In genomic region chrX:53831662-53832635, GRCh38 we compare ENCODE assay signal across 9 cellular contexts.
DNase-seq lines count a peak whose midpoint lies in the region; ATAC-seq, FAIRE-seq and TF ChIP-seq lines count a peak whose summit lies in the region.
"Had no signal": no experiment of that assay in that cellular context is flagged by ENCODE, and none has a peak within 500 bp of the region (broad histone marks: within the 10 kb centered on the region; RNA-seq: fewer than 3 reads in every experiment).

No MANE protein-coding gene starts in this region.

- H3K36me3 Mint-ChIP-seq in T-helper 2 cell treated with Interferon-gamma antibody and Interleukin-4, amounts not matched to agents 5 μg/mL and 100 μg/mL, for 36 hours (ENCODE audit: low read depth): no peaks in the 10 kb centered on the region

- H3K79me2 ChIP-seq in mesendoderm (ENCODE audit: control insufficient read depth, insufficient read depth, low read length): no peaks in the 10 kb centered on the region

- no peaks in the 10 kb centered on the region for H3K9me3 Mint-ChIP-seq in T-helper 2 cell treated with Interferon-gamma antibody and Interleukin-4, amounts not matched to agents 5 μg/mL and 100 μg/mL, for 36 hours

- no peaks in the 10 kb centered on the region for H3K9me3 ChIP-seq in transverse colon
- H3K9me3 ChIP-seq: thoracic aorta had no signal

- H2BK120ac ChIP-seq in mesendoderm (ENCODE audit: low read depth, low read length): no peak overlapping the region

- H3K9ac ChIP-seq in mesendoderm (ENCODE audit: low read length): no peak overlapping the region

- no peak overlapping the region for H4K8ac ChIP-seq in mesendoderm (ENCODE audit: low read depth, low read length)

- H3K18ac ChIP-seq in mesendoderm (ENCODE audit: low read length): no peak overlapping the region

- H3K4me3 Mint-ChIP-seq in T-helper 2 cell treated with Interferon-gamma antibody and Interleukin-4, amounts not matched to agents 5 μg/mL and 100 μg/mL, for 36 hours: peak overlapping the region; percentile 47

- in situ Hi-C loops in transverse colon (cut with MboI; ENCODE audit: low pct_ligation_motif_present in 1 of 4, low pct_unique_long_range_greater_than_20kb in 1 of 4, low sequenced_read_pairs in 3 of 4): loop anchor here in 1 of 4 donors (25.0 kb wide), 1 partner anchor 120 kb away; no protein-coding TSS in a partner anchor

- H3K27me3 ChIP-seq in bronchial epithelial cell (ENCODE audit: control insufficient read depth, insufficient read depth, low read length) (no peaks in the 10 kb centered on the region), mesendoderm (ENCODE audit: insufficient read depth, low read length, poor library complexity) (no peaks in the 10 kb centered on the region), transverse colon (no peaks in the 10 kb centered on the region)

- H3K4me1 Mint-ChIP-seq in T-helper 2 cell treated with Interferon-gamma antibody and Interleukin-4, amounts not matched to agents 5 μg/mL and 100 μg/mL, for 36 hours (ENCODE audit: low read depth): peaks cover 10% of the 10 kb centered on the region

- peak; percentile 1 for DNase-seq in COR-L47 (lab: John Stamatoyannopoulos, UW)
- peak; percentile 24 to 48 for DNase-seq in Kasumi-1 (lab: John Stamatoyannopoulos, UW)
- peak; percentile 32 for DNase-seq in T-helper 2 cell treated with Interferon-gamma antibody and Interleukin-4, amounts not matched to agents 5 μg/mL and 100 μg/mL, for 36 hours (ENCODE audit: low spot score)
- DNase-seq in bronchial epithelial cell (ENCODE audit: low read depth): peak; percentile 43
- peak; percentile 69 for DNase-seq in mesendoderm
- DNase-seq in transverse colon: peak; percentile 33
- DNase-seq in hippocampal formation (lab: John Stamatoyannopoulos, UW): no peak

- H2BK5ac ChIP-seq in mesendoderm (ENCODE audit: low read length): no peak overlapping the region

- no peak overlapping the region for H3K4me2 ChIP-seq in mesendoderm (ENCODE audit: low read length)

- intact Hi-C loops in transverse colon (cut with DNase I; ENCODE audit: low total_unique reads): no loop called here

- no peak overlapping the region for H3K27ac Mint-ChIP-seq in T-helper 2 cell treated with Interferon-gamma antibody and Interleukin-4, amounts not matched to agents 5 μg/mL and 100 μg/mL, for 36 hours

- TF ChIP-seq POLR2A in transverse colon (IDR thresholded peaks at IDR 0.05): no peak

- H3K27me3 Mint-ChIP-seq in T-helper 2 cell treated with Interferon-gamma antibody and Interleukin-4, amounts not matched to agents 5 μg/mL and 100 μg/mL, for 36 hours (ENCODE audit: low read depth): no peaks in the 10 kb centered on the region

- peak; percentile 63 for ATAC-seq in GM19025 (IDR thresholded peaks at IDR 0.05; ENCODE audit: low read depth, unreplicated experiment)

- H3K23ac ChIP-seq in mesendoderm (ENCODE audit: low read length): no peak overlapping the region

- H3K36me3 ChIP-seq in bronchial epithelial cell (ENCODE audit: control insufficient read depth, insufficient read depth, low read length) (no peaks in the 10 kb centered on the region), mesendoderm (ENCODE audit: control insufficient read depth, insufficient read depth, low read length) (no peaks in the 10 kb centered on the region), transverse colon (no peaks in the 10 kb centered on the region)
- H3K36me3 ChIP-seq: thoracic aorta had no signal

- TF ChIP-seq CTCF in bronchial epithelial cell (IDR thresholded peaks at IDR 0.05; ENCODE audit: insufficient read depth, low read length, severe bottlenecking): peak; percentile 57
- TF ChIP-seq CTCF in transverse colon (IDR thresholded peaks at IDR 0.05): peak in 2 of 5 experiments; percentile 16 to 19

- TF ChIP-seq EP300 in transverse colon (IDR thresholded peaks at IDR 0.05; ENCODE audit: low read depth): no peak

- no peak overlapping the region for H2AK5ac ChIP-seq in mesendoderm (ENCODE audit: low read length)

- no peak overlapping the region for H4K5ac ChIP-seq in mesendoderm (ENCODE audit: low read length)

- H2BK15ac ChIP-seq in mesendoderm (replicated peaks; ENCODE audit: low read depth): no peak overlapping the region

- no peak overlapping the region for H3K4ac ChIP-seq in mesendoderm (ENCODE audit: low read depth, low read length)

- no peak overlapping the region for H3K56ac ChIP-seq in mesendoderm (ENCODE audit: low read length)

- H3K4me1 ChIP-seq in mesendoderm (ENCODE audit: control insufficient read depth, low read depth, low read length) (no peaks in the 10 kb centered on the region), transverse colon (no peaks in the 10 kb centered on the region)

- no peak for FAIRE-seq in bronchial epithelial cell (lab: Jason Lieb, UNC)

- H3K4me3 ChIP-seq in bronchial epithelial cell (ENCODE audit: low read depth, low read length) (no peak overlapping the region), mesendoderm (ENCODE audit: low read length) (no peak overlapping the region), transverse colon (no peak overlapping the region)
- H3K4me3 ChIP-seq: thoracic aorta had no signal

- no peaks in the 10 kb centered on the region for H3K79me1 ChIP-seq in mesendoderm (ENCODE audit: low read length)

- no peak overlapping the region for H3K27ac ChIP-seq in mesendoderm (ENCODE audit: low read depth, low read length)
- H3K27ac ChIP-seq in transverse colon: no peak overlapping the region
- H3K27ac ChIP-seq: thoracic aorta had no signal

- WGBS in mesendoderm (ENCODE audit: extremely low coverage, insufficient coverage, low lambda C conversion rate): no CpG with 5 or more reads among the region's 8 CpGs
- 42 to 65% methylated on average over 2 to 8 of the region's 8 CpGs for WGBS in transverse colon (ENCODE audit: low coverage in 1 of 2), 2 donors

Comparison
In these comparisons a context has a peak if more than half of its experiments do, and no peak if none do; other contexts are left out.
1. DNase-seq: peak in COR-L47 (single experiment), Kasumi-1 (2 of 2), T-helper 2 cell treated with Interferon-gamma antibody and Interleukin-4, amounts not matched to agents 5 μg/mL and 100 μg/mL, for 36 hours (single experiment), bronchial epithelial cell (single experiment), mesendoderm (single experiment) and transverse colon (single experiment); none in hippocampal formation (0 of 2).